In genomic region chr2:129753261-129753660, GRCh38 we compare ENCODE assay signal across 33 cellular contexts.
"Had no signal": no experiment of that assay in that cellular context is flagged by ENCODE, and none has a peak within 500 bp of the region (broad histone marks: within the 10 kb centered on the region; RNA-seq: fewer than 3 reads in every experiment).

No MANE protein-coding gene starts in this region.

- H3K36me3 ChIP-seq: brain microvascular endothelial cell, SJSA1 had no signal

- ATAC-seq: activated CD8-positive, alpha-beta T cell treated with anti-CD3 and anti-CD28 coated beads for 36 hours; activated T-cell treated with anti-CD3 and anti-CD28 coated beads, Interleukin-2, amount 50 U/mL, for 72 hours; activated T-helper 17 cell treated with anti-CD3 and anti-CD28 coated beads, Interleukin-2, amount 50 U/mL, for 72 hours; Right ventricle myocardium inferior had no signal

- H3K27me3 ChIP-seq: brain microvascular endothelial cell, SJSA1 had no signal

- H3K27ac Mint-ChIP-seq: activated CD4-positive, alpha-beta T cell treated with anti-CD3 and anti-CD28 coated beads, Interleukin-2, amount 10 ng/mL, durations not matched to agents 24 days and 14 days; activated CD8-positive, alpha-beta T cell treated with anti-CD3 and anti-CD28 coated beads for 36 hours; activated naive CD8-positive, alpha-beta T cell treated with anti-CD3 and anti-CD28 coated beads for 36 hours; activated T-cell treated with anti-CD3 and anti-CD28 coated beads, Interleukin-2, amount 50 U/mL, for 72 hours; activated T-helper 17 cell treated with anti-CD3 and anti-CD28 coated beads, Interleukin-2, amount 50 U/mL, for 72 hours; T-helper 1 cell treated with Interleukin-12 subunit alpha and Interleukin-12 subunit beta and Interleukin-4 antibody, amounts not matched to agents 30 μg/mL and 1 μg/mL, for 36 hours; T-helper 2 cell treated with Interferon-gamma antibody and Interleukin-4, amounts not matched to agents 5 μg/mL and 100 μg/mL, for 36 hours had no signal

- DNase-seq: activated CD4-positive, alpha-beta T cell treated with anti-CD3 and anti-CD28 coated beads, Interleukin-2, amount 10 ng/mL, durations not matched to agents 24 days and 14 days; activated CD4-positive, alpha-beta T cell treated with anti-CD3 and anti-CD28 coated beads, Interleukin-2, amount 50 U/mL, for 4 hours; activated CD8-positive, alpha-beta T cell treated with anti-CD3 and anti-CD28 coated beads for 36 hours; activated effector memory CD4-positive, alpha-beta T cell treated with anti-CD3 and anti-CD28 coated beads, Interleukin-2, amount 50 U/mL, for 16 hours; activated naive CD4-positive, alpha-beta T cell; activated naive CD4-positive, alpha-beta T cell treated with anti-CD3 and anti-CD28 coated beads, Interleukin-2, amount 50 U/mL, for 16 hours; activated naive CD8-positive, alpha-beta T cell treated with anti-CD3 and anti-CD28 coated beads for 36 hours; activated T-cell treated with anti-CD3 and anti-CD28 coated beads, Interleukin-2, amount 50 U/mL, for 1 hour; activated T-cell treated with anti-CD3 and anti-CD28 coated beads, Interleukin-2, amount 50 U/mL, for 72 hours; amniotic stem cell; aorta; brain microvascular endothelial cell; MM.1S; MV-4-11; NCI-H1092; NCI-H1436 treated with DMSO at 0.1 percent for 48 hours; NCI-H187; NCI-H2029 treated with DMSO at 0.1 percent for 48 hours; NCI-H2171 treated with DMSO at 0.1 percent for 48 hours; NCI-H345; NCI-H524 treated with DMSO at 0.1 percent for 48 hours; PC-9; SK-N-SH had no signal

- H3K36me3 Mint-ChIP-seq: activated naive CD8-positive, alpha-beta T cell treated with anti-CD3 and anti-CD28 coated beads for 36 hours had no signal

- H3K4me3 Mint-ChIP-seq: activated CD4-positive, alpha-beta T cell treated with anti-CD3 and anti-CD28 coated beads, Interleukin-2, amount 10 ng/mL, durations not matched to agents 24 days and 14 days; activated CD8-positive, alpha-beta T cell treated with anti-CD3 and anti-CD28 coated beads for 36 hours; activated naive CD8-positive, alpha-beta T cell treated with anti-CD3 and anti-CD28 coated beads for 36 hours; activated T-cell treated with anti-CD3 and anti-CD28 coated beads, Interleukin-2, amount 50 U/mL, for 72 hours; activated T-helper 17 cell treated with anti-CD3 and anti-CD28 coated beads, Interleukin-2, amount 50 U/mL, for 72 hours; central memory CD8-positive, alpha-beta T cell; T-helper 1 cell treated with Interleukin-12 subunit alpha and Interleukin-12 subunit beta and Interleukin-4 antibody, amounts not matched to agents 30 μg/mL and 1 μg/mL, for 36 hours; T-helper 2 cell treated with Interferon-gamma antibody and Interleukin-4, amounts not matched to agents 5 μg/mL and 100 μg/mL, for 36 hours had no signal

- H3K4me3 ChIP-seq: PC-9, SJSA1 had no signal

- H3K27me3 Mint-ChIP-seq: activated CD4-positive, alpha-beta T cell treated with anti-CD3 and anti-CD28 coated beads, Interleukin-2, amount 10 ng/mL, durations not matched to agents 24 days and 14 days had no signal

- H3K4me1 ChIP-seq: SJSA1 had no signal

- H3K9me3 ChIP-seq: SJSA1, SK-N-SH had no signal

- H3K4me1 Mint-ChIP-seq: activated CD4-positive, alpha-beta T cell treated with anti-CD3 and anti-CD28 coated beads, Interleukin-2, amount 10 ng/mL, durations not matched to agents 24 days and 14 days; activated T-helper 17 cell treated with anti-CD3 and anti-CD28 coated beads, Interleukin-2, amount 50 U/mL, for 72 hours; central memory CD8-positive, alpha-beta T cell had no signal

- FAIRE-seq: RCC 7860, TTC549 had no signal

- H3K9me3 Mint-ChIP-seq: activated CD4-positive, alpha-beta T cell treated with anti-CD3 and anti-CD28 coated beads, Interleukin-2, amount 10 ng/mL, durations not matched to agents 24 days and 14 days; activated CD8-positive, alpha-beta T cell treated with anti-CD3 and anti-CD28 coated beads for 36 hours; activated naive CD8-positive, alpha-beta T cell treated with anti-CD3 and anti-CD28 coated beads for 36 hours; activated T-cell treated with anti-CD3 and anti-CD28 coated beads, Interleukin-2, amount 50 U/mL, for 72 hours; activated T-helper 17 cell treated with anti-CD3 and anti-CD28 coated beads, Interleukin-2, amount 50 U/mL, for 72 hours; central memory CD8-positive, alpha-beta T cell; T-helper 1 cell treated with Interleukin-12 subunit alpha and Interleukin-12 subunit beta and Interleukin-4 antibody, amounts not matched to agents 30 μg/mL and 1 μg/mL, for 36 hours; T-helper 2 cell treated with Interferon-gamma antibody and Interleukin-4, amounts not matched to agents 5 μg/mL and 100 μg/mL, for 36 hours had no signal

- H3K27ac ChIP-seq: brain microvascular endothelial cell, KMS-11, PC-9, RWPE1, SJSA1 had no signal
